ENCODE assay signal across 22 cellular contexts in genomic region chr3:48140284-48140683, GRCh38. TPM values are rescaled to one million over a fixed set of nuclear protein-coding genes. Genes with fewer than 3 reads are reported as not detected.
DNase-seq lines count a peak whose midpoint lies in the region; ATAC-seq, FAIRE-seq and TF ChIP-seq lines count a peak whose summit lies in the region.
"Had no signal": no experiment of that assay in that cellular context is flagged by ENCODE, and none has a peak within 500 bp of the region (broad histone marks: within the 10 kb centered on the region; RNA-seq: fewer than 3 reads in every experiment).

No MANE protein-coding gene starts in this region.

- H3K23me2 ChIP-seq in H1 (ENCODE audit: low read depth, low read length): no peaks in the 10 kb centered on the region

- no peaks in the 10 kb centered on the region for H3K79me1 ChIP-seq in H1 (ENCODE audit: low read depth, low read length)
- H3K79me1 ChIP-seq in mesenchymal stem cell (replicated peaks; ENCODE audit: low read length, poor library complexity, severe bottlenecking): no peaks in the 10 kb centered on the region

- H3K27ac ChIP-seq in H1 (ENCODE audit: low read depth, low read length) (no peak overlapping the region), mesenchymal stem cell (ENCODE audit: low read length, poor library complexity, severe bottlenecking) (no peak overlapping the region), gastroesophageal sphincter (no peak overlapping the region)
- H3K27ac ChIP-seq: pancreas had no signal

- H3K36me3 ChIP-seq in H1 (ENCODE audit: control insufficient read depth in 2 of 4, insufficient read depth in 4 of 4, low read length in 3 of 4) (no peaks in the 10 kb centered on the region), mesenchymal stem cell (ENCODE audit: control insufficient read depth in 1 of 2, insufficient read depth in 2 of 2, low read depth in 1 of 2, low read length in 2 of 2) (no peaks in the 10 kb centered on the region), gastroesophageal sphincter (no peaks in the 10 kb centered on the region)
- H3K36me3 ChIP-seq: pancreas had no signal

- DNase-seq in left ventricle myocardium superior: no peak
- DNase-seq in Right ventricle myocardium inferior (ENCODE audit: missing footprints): no peak
- DNase-seq in H1 (ENCODE audit: low read depth in 1 of 2, low spot score in 2 of 2): no peak
- no peak for DNase-seq in mesenchymal stem cell
- DNase-seq in COLO829 (ENCODE audit: low spot score): no peak
- no peak for DNase-seq in activated T-cell treated with anti-CD3 and anti-CD28 coated beads, Interleukin-2, amount 50 U/mL, for 48 hours
- DNase-seq in activated CD4-positive, alpha-beta T cell treated with anti-CD3 and anti-CD28 coated beads, Interleukin-2, amount 10 ng/mL, durations not matched to agents 24 days and 14 days: no peak
- DNase-seq: ACHN; activated CD4-positive, alpha-beta T cell treated with anti-CD3 and anti-CD28 coated beads for 36 hours; activated T-cell treated with anti-CD3 and anti-CD28 coated beads, Interleukin-2, amount 50 U/mL, for 1 hour; CD4-positive, alpha-beta T cell; effector memory CD4-positive, alpha-beta T cell; EL; foreskin fibroblast; GOT3; midbrain; pancreas; SHP77 had no signal

- peak; percentile 30 for ATAC-seq in left ventricle myocardium superior
- ATAC-seq in Right ventricle myocardium inferior: no peak
- ATAC-seq in gastroesophageal sphincter: no peak
- ATAC-seq: activated CD4-positive, alpha-beta T cell treated with anti-CD3 and anti-CD28 coated beads for 36 hours had no signal

- no peak overlapping the region for H3K23ac ChIP-seq in H1 (ENCODE audit: insufficient read length)
- H3K23ac ChIP-seq in mesenchymal stem cell (ENCODE audit: low read length in 2 of 2): no peak overlapping the region

- H3K4me3 ChIP-seq in H1 (ENCODE audit: extremely low read depth in 1 of 4, insufficient read depth in 2 of 4, low read depth in 3 of 4, low read length in 4 of 4): no peak overlapping the region
- H3K4me3 ChIP-seq in mesenchymal stem cell (ENCODE audit: insufficient read depth in 1 of 2, low read depth in 1 of 2, low read length in 2 of 2): no peak overlapping the region
- H3K4me3 ChIP-seq in gastroesophageal sphincter: no peak overlapping the region
- H3K4me3 ChIP-seq: pancreas had no signal

- peaks cover 2% of the 10 kb centered on the region for H3K4me1 Mint-ChIP-seq in activated CD4-positive, alpha-beta T cell treated with anti-CD3 and anti-CD28 coated beads, Interleukin-2, amount 10 ng/mL, durations not matched to agents 24 days and 14 days
- H3K4me1 Mint-ChIP-seq: activated CD4-positive, alpha-beta T cell treated with anti-CD3 and anti-CD28 coated beads for 36 hours had no signal

- H2BK20ac ChIP-seq in H1 (ENCODE audit: low read length): no peak overlapping the region

- H3K79me2 ChIP-seq in H1 (ENCODE audit: control insufficient read depth in 1 of 2, insufficient read depth in 2 of 2, low read length in 2 of 2): no peaks in the 10 kb centered on the region

- no peak overlapping the region for H3K27ac Mint-ChIP-seq in activated CD4-positive, alpha-beta T cell treated with anti-CD3 and anti-CD28 coated beads, Interleukin-2, amount 10 ng/mL, durations not matched to agents 24 days and 14 days
- H3K27ac Mint-ChIP-seq: activated CD4-positive, alpha-beta T cell treated with anti-CD3 and anti-CD28 coated beads for 36 hours; activated naive CD8-positive, alpha-beta T cell; CD4-positive, alpha-beta T cell; stimulated activated naive CD8-positive, alpha-beta T cell treated with anti-CD3 and anti-CD28 coated beads, Interleukin-15, Interleukin-2, amounts not matched to agents 100 ng/mL and 50 ng/mL, for 24 hours; T-helper 2 cell treated with Interferon-gamma antibody and Interleukin-4, amounts not matched to agents 5 μg/mL and 100 μg/mL, for 36 hours had no signal

- H3K9ac ChIP-seq in H1 (replicated peaks in 1 of 4; ENCODE audit: extremely low read depth in 1 of 4, low read depth in 3 of 4, low read length in 3 of 4): no peak overlapping the region
- H3K9ac ChIP-seq in mesenchymal stem cell (ENCODE audit: low read length): no peak overlapping the region

- H3K4me2 ChIP-seq in H1 (ENCODE audit: insufficient read depth in 1 of 2, low read depth in 2 of 2, low read length in 2 of 2) (peak overlapping the region in 1 of 2 experiments; percentile 31; a peak in 2 of 4 replicates), mesenchymal stem cell (ENCODE audit: low read length, poor library complexity, severe bottlenecking) (no peak overlapping the region)

- CTCF ChIA-PET in H1 (lab: Charles Lee; ENCODE audit: partially characterized antibody): interaction anchor here (0.9 to 6.3 kb wide), 7 partner anchors 8 to 106 kb away, joined by 3 to 68 read pairs (median 3); no protein-coding TSS in a partner anchor

- H3K14ac ChIP-seq in H1 (ENCODE audit: insufficient read length) (no peak overlapping the region), mesenchymal stem cell (ENCODE audit: low read length in 2 of 2) (no peak overlapping the region)

- H4K8ac ChIP-seq in H1 (ENCODE audit: extremely low read depth, insufficient read depth, low read length): no peak overlapping the region
- H4K8ac ChIP-seq in mesenchymal stem cell (ENCODE audit: low read length): no peak overlapping the region

- no peaks in the 10 kb centered on the region for H3K27me3 ChIP-seq in H1 (replicated peaks in 1 of 4; ENCODE audit: control insufficient read depth in 3 of 4, extremely low read depth in 1 of 4, insufficient read depth in 3 of 4, low read length in 3 of 4)
- H3K27me3 ChIP-seq in mesenchymal stem cell (ENCODE audit: control insufficient read depth in 1 of 2, insufficient read depth in 1 of 2, low read length in 2 of 2): peaks cover 0 to 8% of the 10 kb centered on the region in 2 experiments
- no peaks in the 10 kb centered on the region for H3K27me3 ChIP-seq in gastroesophageal sphincter
- H3K27me3 ChIP-seq: pancreas had no signal

- no peak overlapping the region for H3K4me3 Mint-ChIP-seq in activated CD4-positive, alpha-beta T cell treated with anti-CD3 and anti-CD28 coated beads, Interleukin-2, amount 10 ng/mL, durations not matched to agents 24 days and 14 days
- H3K4me3 Mint-ChIP-seq: activated CD4-positive, alpha-beta T cell treated with anti-CD3 and anti-CD28 coated beads for 36 hours; activated naive CD8-positive, alpha-beta T cell; CD4-positive, alpha-beta T cell; stimulated activated naive CD8-positive, alpha-beta T cell treated with anti-CD3 and anti-CD28 coated beads, Interleukin-15, Interleukin-2, amounts not matched to agents 100 ng/mL and 50 ng/mL, for 24 hours; T-helper 2 cell treated with Interferon-gamma antibody and Interleukin-4, amounts not matched to agents 5 μg/mL and 100 μg/mL, for 36 hours had no signal

- no peaks in the 10 kb centered on the region for H4K20me1 ChIP-seq in H1 (replicated peaks in 1 of 2; ENCODE audit: control insufficient read depth in 1 of 2, insufficient read depth in 2 of 2, low read length in 2 of 2)

- 76% methylated on average over 7 of the region's 7 CpGs; no CpG with 5 or more reads in 1 of the 2 experiments for WGBS in H1 (ENCODE audit: extremely low coverage in 1 of 2, insufficient coverage in 1 of 2, insufficient read length in 1 of 2, insufficient replicate concordance in 2 of 2, low coverage in 1 of 2, low lambda C conversion rate in 2 of 2, missing lambda C conversion rate in 1 of 2), 2 experiments
- WGBS in mesenchymal stem cell: 47% methylated on average over 7 of the region's 7 CpGs
- 20 to 54% methylated on average over 4 to 7 of the region's 7 CpGs for WGBS in gastroesophageal sphincter (ENCODE audit: low coverage in 1 of 2), 2 donors

- no peaks in the 10 kb centered on the region for H3K9me3 Mint-ChIP-seq in activated CD4-positive, alpha-beta T cell treated with anti-CD3 and anti-CD28 coated beads, Interleukin-2, amount 10 ng/mL, durations not matched to agents 24 days and 14 days
- H3K9me3 Mint-ChIP-seq: CD4-positive, alpha-beta T cell; stimulated activated naive CD8-positive, alpha-beta T cell treated with anti-CD3 and anti-CD28 coated beads, Interleukin-15, Interleukin-2, amounts not matched to agents 100 ng/mL and 50 ng/mL, for 24 hours; T-helper 2 cell treated with Interferon-gamma antibody and Interleukin-4, amounts not matched to agents 5 μg/mL and 100 μg/mL, for 36 hours had no signal

- H3K4ac ChIP-seq in H1 (replicated peaks; ENCODE audit: insufficient read length, low read depth, low read length): no peak overlapping the region
- H3K4ac ChIP-seq in mesenchymal stem cell (ENCODE audit: low read depth in 1 of 2, low read length in 2 of 2): no peak overlapping the region

- TF ChIP-seq RAD21 in H1 (IDR thresholded peaks at IDR 0.05 in 1 of 2, conservative IDR thresholded peaks at IDR 0.05 in 1 of 2; ENCODE audit: low read depth in 2 of 2, low read length in 2 of 2): no peak

- TF ChIP-seq CTCF in H1 (IDR thresholded peaks at IDR 0.05; ENCODE audit: control extremely low read depth in 1 of 3, insufficient read depth in 1 of 3, low read depth in 1 of 3, low read length in 3 of 3): no peak
- no peak for TF ChIP-seq CTCF in gastroesophageal sphincter (IDR thresholded peaks at IDR 0.05)

- H3K18ac ChIP-seq in H1 (ENCODE audit: extremely low read depth, low read length) (0 out of 2 replicates have a peak overlapping the region, but pooled peaks have one; percentile 41), mesenchymal stem cell (ENCODE audit: low read depth in 1 of 2, low read length in 2 of 2) (no peak overlapping the region)

- no peak overlapping the region for H2BK5ac ChIP-seq in H1 (ENCODE audit: low read depth, low read length)
- H2BK5ac ChIP-seq in mesenchymal stem cell (ENCODE audit: low read depth, low read length, poor library complexity, severe bottlenecking): no peak overlapping the region

- H3K56ac ChIP-seq in H1 (replicated peaks; ENCODE audit: insufficient read length, low read depth, low read length): no peak overlapping the region

- H2AFZ ChIP-seq in H1 (ENCODE audit: low read length): peak overlapping the region; percentile 96
- H2AFZ ChIP-seq in mesenchymal stem cell (ENCODE audit: low read depth, low read length): peak overlapping the region; percentile 6

- no peak overlapping the region for H2BK120ac ChIP-seq in H1 (replicated peaks; ENCODE audit: low read depth, low read length)
- H2BK120ac ChIP-seq in mesenchymal stem cell (ENCODE audit: low read depth, low read length): no peak overlapping the region

- no peak for TF ChIP-seq POLR2A in H1 (IDR thresholded peaks at IDR 0.05; ENCODE audit: control extremely low read depth in 1 of 2, low read depth in 2 of 2, low read length in 2 of 2)
- no peak for TF ChIP-seq POLR2A in gastroesophageal sphincter (IDR thresholded peaks at IDR 0.05)

- H3K4me1 ChIP-seq in H1 (replicated peaks in 1 of 4; ENCODE audit: control insufficient read depth in 3 of 4, insufficient read depth in 4 of 4, low read length in 3 of 4): peaks cover 0 to 4% (median 3%) of the 10 kb centered on the region in 4 experiments; a peak in 3 of 7 replicates
- no peaks in the 10 kb centered on the region for H3K4me1 ChIP-seq in mesenchymal stem cell (ENCODE audit: control insufficient read depth, insufficient read depth, low read depth, low read length)
- H3K4me1 ChIP-seq in gastroesophageal sphincter: no peaks in the 10 kb centered on the region
- H3K4me1 ChIP-seq: pancreas had no signal

- H2AK5ac ChIP-seq in H1 (ENCODE audit: low read depth, low read length) (no peak overlapping the region), mesenchymal stem cell (ENCODE audit: low read length, severe bottlenecking) (no peak overlapping the region)

- H2BK12ac ChIP-seq in H1 (ENCODE audit: low read depth, low read length) (peak overlapping the region; percentile 35; the same call in 1 of the 2 replicates), mesenchymal stem cell (ENCODE audit: low read length in 2 of 2) (no peak overlapping the region)

- intact Hi-C loops in left ventricle myocardium superior (cut with micrococcal nuclease): no loop called here
- intact Hi-C loops in Right ventricle myocardium inferior (cut with DNase I): no loop called here
- intact Hi-C loops in activated CD4-positive, alpha-beta T cell treated with anti-CD3 and anti-CD28 coated beads, Interleukin-2, amount 10 ng/mL, durations not matched to agents 24 days and 14 days (cut with micrococcal nuclease): no loop called here

- no peaks in the 10 kb centered on the region for H3K27me3 Mint-ChIP-seq in activated CD4-positive, alpha-beta T cell treated with anti-CD3 and anti-CD28 coated beads, Interleukin-2, amount 10 ng/mL, durations not matched to agents 24 days and 14 days
- H3K27me3 Mint-ChIP-seq: activated CD4-positive, alpha-beta T cell treated with anti-CD3 and anti-CD28 coated beads for 36 hours; activated naive CD8-positive, alpha-beta T cell; CD4-positive, alpha-beta T cell had no signal

- no peak overlapping the region for H4K91ac ChIP-seq in H1 (replicated peaks; ENCODE audit: insufficient read length, low read length)
- H4K91ac ChIP-seq in mesenchymal stem cell (ENCODE audit: low read length): no peak overlapping the region

- H3K9me3 ChIP-seq in H1 (ENCODE audit: insufficient read depth in 2 of 2, low read depth in 1 of 2, low read length in 1 of 2) (no peaks in the 10 kb centered on the region), mesenchymal stem cell (ENCODE audit: control insufficient read depth, low read length) (no peaks in the 10 kb centered on the region), gastroesophageal sphincter (no peaks in the 10 kb centered on the region)
- H3K9me3 ChIP-seq: pancreas had no signal

- no peak for FAIRE-seq in H1 (lab: Jason Lieb, UNC)
- FAIRE-seq: pancreas had no signal

- H2BK15ac ChIP-seq in H1 (ENCODE audit: low read length) (no peak overlapping the region), mesenchymal stem cell (ENCODE audit: low read depth, poor library complexity, severe bottlenecking) (no peak overlapping the region)

- POLR2A ChIA-PET in H1 (lab: Charles Lee; ENCODE audit: partially characterized antibody): interaction anchor here (1.7 kb wide), 2 partner anchors 10 to 51 kb away, joined by 7 read pairs; no protein-coding TSS in a partner anchor

- H3K36me3 Mint-ChIP-seq in activated CD4-positive, alpha-beta T cell treated with anti-CD3 and anti-CD28 coated beads, Interleukin-2, amount 10 ng/mL, durations not matched to agents 24 days and 14 days (ENCODE audit: low read depth): no peaks in the 10 kb centered on the region
- H3K36me3 Mint-ChIP-seq: activated naive CD8-positive, alpha-beta T cell had no signal

- H4K5ac ChIP-seq in H1 (ENCODE audit: insufficient read length, low read depth, low read length): no peak overlapping the region

- no peak for TF ChIP-seq EP300 in H1 (IDR thresholded peaks at IDR 0.05; ENCODE audit: borderline replicate concordance in 1 of 2, low read depth in 2 of 2, low read length in 2 of 2)
- TF ChIP-seq EP300 in gastroesophageal sphincter (IDR thresholded peaks at IDR 0.05): no peak

RNA-seq across cellular contexts. Expression of gene CDC25A, which starts 47.9 kb away (rescaled TPM):
- 0.77 TPM for total RNA-seq in left ventricle myocardium superior
- total RNA-seq in Right ventricle myocardium inferior: 1.1 TPM
- 62.1 and 65.0 TPM in 2 replicates for total RNA-seq in H1 (2021; fragmentation: NEBNext Ultra II Directional; extraction: Animal tissue kit (Norgen Biotek cat#: 25700))
- polyA plus RNA-seq in H1 (2011; rRNA removed): 20.7 and 22.2 TPM in 2 replicates
- polyA plus RNA-seq in H1 (2011; cell fraction: cytosol; rRNA removed): 24.8 TPM
- 24.2 TPM for polyA plus RNA-seq in H1 (2011; cell fraction: nucleus; rRNA removed)
- polyA plus RNA-seq in H1 (2012, experiment 1 of 2): 42.7 to 47.8 TPM (median 46.8 TPM) in 4 replicates
- polyA plus RNA-seq in H1 (2012, experiment 2 of 2): 34.1 TPM
- 32.1 TPM for polyA plus RNA-seq in H1 (2013, experiment 1 of 2)
- 32.0 TPM for polyA plus RNA-seq in H1 (2013, experiment 2 of 2)
- polyA minus RNA-seq in H1 (2011; rRNA and poly(A)+ RNA removed): 52.1 and 67.6 TPM in 2 replicates
- 57.9 TPM for polyA minus RNA-seq in H1 (2011; cell fraction: cytosol; rRNA and poly(A)+ RNA removed)
- polyA minus RNA-seq in H1 (2011; cell fraction: nucleus; rRNA and poly(A)+ RNA removed): 39.8 TPM
- 1.7 TPM for polyA plus RNA-seq in mesenchymal stem cell (2013, experiment 1 of 2)
- polyA plus RNA-seq in mesenchymal stem cell (2013, experiment 2 of 2): 2.0 TPM
- total RNA-seq in gastroesophageal sphincter: 1 to 10 TPM in 1 of 4 donors, under 1 TPM in 1, not detected in 2; 0.40 to 1.7 TPM
- 57.0 and 60.2 TPM in 2 replicates for total RNA-seq in activated CD4-positive, alpha-beta T cell treated with anti-CD3 and anti-CD28 coated beads, Interleukin-2, amount 10 ng/mL, durations not matched to agents 24 days and 14 days

Comparison
In these comparisons a context has a peak if more than half of its experiments do, and no peak if none do; other contexts are left out.
1. RNA of gene CDC25A, which starts 47.9 kb away (total RNA-seq): 62.1 to 65.0 TPM in H1 and 57.0 to 60.2 TPM in activated CD4-positive, alpha-beta T cell treated with anti-CD3 and anti-CD28 coated beads, Interleukin-2, amount 10 ng/mL, durations not matched to agents 24 days and 14 days; 1.1 TPM in Right ventricle myocardium inferior (single experiment), 0.77 TPM in left ventricle myocardium superior (single experiment) and 0.40 to 1.7 TPM in gastroesophageal sphincter; every median in the first group is over 10 times any median in the second.